ENCODE assay signal across 20 cellular contexts in genomic region chr15:59185725-59186124, GRCh38. TPM values are rescaled to one million over a fixed set of nuclear protein-coding genes. Genes with fewer than 3 reads are reported as not detected.
DNase-seq lines count a peak whose midpoint lies in the region; ATAC-seq, FAIRE-seq and TF ChIP-seq lines count a peak whose summit lies in the region.
"Had no signal": no experiment of that assay in that cellular context is flagged by ENCODE, and none has a peak within 500 bp of the region (broad histone marks: within the 10 kb centered on the region; RNA-seq: fewer than 3 reads in every experiment).

No MANE protein-coding gene starts in this region.

- H3K36me3 ChIP-seq in BE2C, result no peaks in the 10 kb centered on the region
- H3K36me3 ChIP-seq: neural progenitor cell had no signal

- H3K27ac ChIP-seq in foreskin keratinocyte, result no peak overlapping the region
- H3K27ac ChIP-seq: left ventricle myocardium inferior, neural progenitor cell, skin epidermis had no signal

- H3K27me3 ChIP-seq in BE2C (no peaks in the 10 kb centered on the region), foreskin keratinocyte (no peaks in the 10 kb centered on the region)
- H3K27me3 ChIP-seq: BLaER1 treated with 17β-estradiol and CSF1 and Interleukin-3, amounts not matched to agents 10 nM and 100 nM; neural progenitor cell had no signal

- no peak for FAIRE-seq in frontal cortex (lab: Jason Lieb, UNC)

- H3K9me3 ChIP-seq in BE2C, result peaks cover 4% of the 10 kb centered on the region

- ATAC-seq in foreskin keratinocyte, result no peak
- no peak for ATAC-seq in left ventricle myocardium superior
- ATAC-seq: Right ventricle myocardium inferior had no signal

- H3K4me3 ChIP-seq in BE2C (ENCODE audit: low read depth, low read length), result no peak overlapping the region
- H3K4me3 ChIP-seq in Jurkat, Clone E6-1 (ENCODE audit: low read length), result no peak overlapping the region
- H3K4me3 ChIP-seq: BLaER1 treated with 17β-estradiol and CSF1 and Interleukin-3, amounts not matched to agents 10 nM and 100 nM; left ventricle myocardium inferior; neural progenitor cell; skin epidermis had no signal

- H3K4me1 ChIP-seq in BE2C (no peaks in the 10 kb centered on the region), foreskin keratinocyte (peaks cover under 1% of the 10 kb centered on the region)
- H3K4me1 ChIP-seq: left ventricle myocardium inferior, neural progenitor cell had no signal

- TF ChIP-seq CTCF in BE2C (IDR thresholded peaks at IDR 0.05; ENCODE audit: low read depth, low read length) (peak; percentile 14; the same call in 1 of the 2 replicates), foreskin keratinocyte (conservative IDR thresholded peaks at IDR 0.05) (peak; percentile 28)

- intact Hi-C loops in left ventricle myocardium superior (cut with micrococcal nuclease), result no loop called here

- no peak for DNase-seq in BE2C
- DNase-seq in Jurkat, Clone E6-1 (ENCODE audit: low read depth, low spot score), result peak; percentile 18
- DNase-seq in SIG-M5 treated with dmso at 0.1 percent for 504 hours (lab: John Stamatoyannopoulos, UW; ENCODE audit: unreplicated experiment), result peak; percentile 70
- DNase-seq in foreskin keratinocyte, result no peak
- no peak for DNase-seq in frontal cortex (ENCODE audit: low spot score in 2 of 2)
- DNase-seq in NCI-H1105 (lab: John Stamatoyannopoulos, UW), result no peak
- no peak for DNase-seq in left ventricle myocardium superior
- DNase-seq in NCI-H2081 (lab: John Stamatoyannopoulos, UW), result no peak
- DNase-seq: activated CD8-positive, alpha-beta memory T cell treated with anti-CD3 and anti-CD28 coated beads, Interleukin-2, amount 50 U/mL, for 4 hours; activated naive CD4-positive, alpha-beta T cell treated with anti-CD3 and anti-CD28 coated beads, Interleukin-2, amount 10 ng/mL, durations not matched to agents 7 days and 5 days; GOT3; hippocampal formation; left ventricle myocardium inferior; NCI-H1417; NCI-H524 treated with DMSO at 0.1 percent for 48 hours had no signal

RNA-seq across cellular contexts. Expression of gene LDHAL6B, which starts 20.9 kb away (rescaled TPM):
- not detected for polyA plus RNA-seq in BE2C (2012; ENCODE audit: insufficient read depth, insufficient read length, low read depth)
- not detected for polyA plus RNA-seq in Jurkat, Clone E6-1 (2012; ENCODE audit: insufficient read depth, insufficient read length)
- not detected in 2 replicates for total RNA-seq in foreskin keratinocyte
- polyA plus RNA-seq in foreskin keratinocyte, result not detected in 2 replicates
- total RNA-seq in frontal cortex, result not detected
- total RNA-seq in left ventricle myocardium superior, result not detected
- total RNA-seq: Daoy, left ventricle myocardium inferior, Right ventricle myocardium inferior had no signal

Comparison
In these comparisons a context has a peak if more than half of its experiments do, and no peak if none do; other contexts are left out.
1. DNase-seq: peak in Jurkat, Clone E6-1 (single experiment) and SIG-M5 treated with dmso at 0.1 percent for 504 hours (single experiment); none in BE2C (single experiment), foreskin keratinocyte (0 of 2), frontal cortex (0 of 2), NCI-H1105 (single experiment), left ventricle myocardium superior (single experiment) and NCI-H2081 (0 of 2).